23 cellular contexts compared by ENCODE assay signal in the genomic region with DNA sequence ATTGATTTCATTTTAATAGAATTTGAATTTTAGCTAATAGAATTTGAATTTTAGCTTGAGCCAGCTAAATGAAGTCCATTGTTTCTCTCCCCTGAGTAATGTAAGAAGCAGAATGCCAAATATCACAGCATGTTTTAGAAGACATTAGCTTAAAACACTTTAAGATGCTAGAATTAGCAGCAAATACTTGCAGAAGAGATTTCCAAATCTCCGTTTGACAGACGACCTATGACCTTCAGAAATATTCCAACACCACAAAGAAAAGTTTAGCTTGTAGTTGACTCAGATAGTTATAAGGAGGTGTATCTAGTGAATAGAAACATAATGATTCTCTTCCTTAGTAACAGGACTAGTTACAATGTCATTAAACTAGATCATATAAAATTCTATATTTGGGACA. TPM values are rescaled to one million over a fixed set of nuclear protein-coding genes. Genes with fewer than 3 reads are reported as not detected.
"Had no signal": no experiment of that assay in that cellular context is flagged by ENCODE, and none has a peak within 500 bp of the region (broad histone marks: within the 10 kb centered on the region; RNA-seq: fewer than 3 reads in every experiment).

No MANE protein-coding gene starts in this region.

- H3K36me3 ChIP-seq: breast epithelium, esophagus muscularis mucosa, gastroesophageal sphincter, neutrophil, ovary, prostate gland, right atrium auricular region, spleen, upper lobe of right lung had no signal

- H3K4me3 ChIP-seq: breast epithelium, coronary artery, esophagus muscularis mucosa, gastroesophageal sphincter, ovary, prostate gland, right atrium auricular region, spleen, upper lobe of right lung had no signal

- H3K36me3 Mint-ChIP-seq: activated naive CD4-positive, alpha-beta T cell treated with anti-CD3 and anti-CD28 coated beads, Interleukin-2, amount 50 U/mL, for 24 hours; memory B cell; natural killer cell treated with Interleukin-12 subunit alpha and Interleukin-12 subunit beta and Interleukin-15 and Interleukin-18, amount 100 ng/mL, for 72 hours had no signal

- H3K4me1 ChIP-seq: breast epithelium, prostate gland, spleen, upper lobe of right lung had no signal

- H3K27me3 Mint-ChIP-seq: activated CD4-positive, alpha-beta T cell treated with anti-CD3 and anti-CD28 coated beads, Interleukin-2, amount 10 ng/mL, durations not matched to agents 7 days and 5 days; activated CD8-positive, alpha-beta T cell treated with anti-CD3 and anti-CD28 coated beads for 36 hours; activated naive CD4-positive, alpha-beta T cell treated with anti-CD3 and anti-CD28 coated beads, Interleukin-2, amount 50 U/mL, for 24 hours; memory B cell; natural killer cell treated with Interleukin-12 subunit alpha and Interleukin-12 subunit beta and Interleukin-15 and Interleukin-18, amount 100 ng/mL, for 72 hours had no signal

- H3K27ac ChIP-seq: breast epithelium, coronary artery, esophagus muscularis mucosa, gastroesophageal sphincter, neutrophil, ovary, prostate gland, right atrium auricular region, spleen, upper lobe of right lung had no signal

- DNase-seq: activated CD4-positive, alpha-beta T cell treated with anti-CD3 and anti-CD28 coated beads, Interleukin-2, amount 10 ng/mL, durations not matched to agents 7 days and 5 days; activated CD8-positive, alpha-beta T cell treated with anti-CD3 and anti-CD28 coated beads for 36 hours; activated gamma-delta T cell treated with Interleukin-2 at 50 U/mL for 16 hours; head of caudate nucleus; islet precursor cell; left colon; ovary; spleen; stimulated activated CD4-positive, alpha-beta T cell treated with anti-CD3 and anti-CD28 coated beads, Interleukin-4, amount 100 ng/mL, for 1 hour; stimulated activated naive CD4-positive, alpha-beta T cell treated with Interleukin-2 at 50 U/mL for 16 hours; T-helper 2 cell; upper lobe of right lung had no signal

- H3K4me1 Mint-ChIP-seq: activated CD4-positive, alpha-beta T cell treated with anti-CD3 and anti-CD28 coated beads, Interleukin-2, amount 10 ng/mL, durations not matched to agents 7 days and 5 days; activated naive CD4-positive, alpha-beta T cell treated with anti-CD3 and anti-CD28 coated beads, Interleukin-2, amount 50 U/mL, for 24 hours; memory B cell had no signal

- H3K9me3 Mint-ChIP-seq: activated CD4-positive, alpha-beta T cell treated with anti-CD3 and anti-CD28 coated beads, Interleukin-2, amount 10 ng/mL, durations not matched to agents 7 days and 5 days had no signal

- H3K27me3 ChIP-seq: breast epithelium, esophagus muscularis mucosa, gastroesophageal sphincter, neutrophil, ovary, right atrium auricular region, spleen, upper lobe of right lung had no signal

- H3K4me3 Mint-ChIP-seq: activated CD4-positive, alpha-beta T cell treated with anti-CD3 and anti-CD28 coated beads, Interleukin-2, amount 10 ng/mL, durations not matched to agents 7 days and 5 days; activated CD8-positive, alpha-beta T cell treated with anti-CD3 and anti-CD28 coated beads for 36 hours; activated naive CD4-positive, alpha-beta T cell treated with anti-CD3 and anti-CD28 coated beads, Interleukin-2, amount 50 U/mL, for 24 hours; memory B cell; natural killer cell treated with Interleukin-12 subunit alpha and Interleukin-12 subunit beta and Interleukin-15 and Interleukin-18, amount 100 ng/mL, for 72 hours had no signal

- H3K27ac Mint-ChIP-seq: activated CD4-positive, alpha-beta T cell treated with anti-CD3 and anti-CD28 coated beads, Interleukin-2, amount 10 ng/mL, durations not matched to agents 7 days and 5 days; activated CD8-positive, alpha-beta T cell treated with anti-CD3 and anti-CD28 coated beads for 36 hours; activated naive CD4-positive, alpha-beta T cell treated with anti-CD3 and anti-CD28 coated beads, Interleukin-2, amount 50 U/mL, for 24 hours; memory B cell; natural killer cell treated with Interleukin-12 subunit alpha and Interleukin-12 subunit beta and Interleukin-15 and Interleukin-18, amount 100 ng/mL, for 72 hours had no signal

- H3K9me3 ChIP-seq: breast epithelium, esophagus muscularis mucosa, gastroesophageal sphincter, neutrophil, ovary, prostate gland, right atrium auricular region, spleen, upper lobe of right lung had no signal

RNA-seq across cellular contexts. Expression of gene MYF6, which starts 51.7 kb away (rescaled TPM):
- total RNA-seq: activated CD4-positive, alpha-beta T cell treated with anti-CD3 and anti-CD28 coated beads, Interleukin-2, amount 10 ng/mL, durations not matched to agents 7 days and 5 days; activated CD8-positive, alpha-beta T cell treated with anti-CD3 and anti-CD28 coated beads for 36 hours; breast epithelium; gastroesophageal sphincter; left colon; natural killer cell treated with Interleukin-12 subunit alpha and Interleukin-12 subunit beta and Interleukin-15 and Interleukin-18, amount 100 ng/mL, for 72 hours; ovary; spleen; subcutaneous adipose tissue; upper lobe of right lung had no signal
- polyA plus RNA-seq: ovary had no signal
